1 cellular context compared by ENCODE assay signal in genomic region chr6:137045221-137045789, GRCh38.
TF ChIP-seq lines count a peak whose summit lies in the region.

No MANE protein-coding gene starts in this region.

TF ChIP-seq in GM23338, 12 proteins besides CTCF, POLR2A, EP300 and RAD21 (continued from another document):
- TF ChIP-seq ZNF462 (CRISPR knock-in tag; IDR thresholded peaks at IDR 0.05) = no peak
- TF ChIP-seq STAT1 (IDR thresholded peaks at IDR 0.05; ENCODE audit: unreplicated experiment) = no peak
- TF ChIP-seq EZH2phosphoT487 (IDR thresholded peaks at IDR 0.05; ENCODE audit: unreplicated experiment) = no peak
